22 cellular contexts compared by ENCODE assay signal in genomic region chr15:70659662-70660061, GRCh38.
DNase-seq lines count a peak whose midpoint lies in the region; ATAC-seq, FAIRE-seq and TF ChIP-seq lines count a peak whose summit lies in the region.
"Had no signal": no experiment of that assay in that cellular context is flagged by ENCODE, and none has a peak within 500 bp of the region (broad histone marks: within the 10 kb centered on the region; RNA-seq: fewer than 3 reads in every experiment).

No MANE protein-coding gene starts in this region.

- H2BK15ac ChIP-seq in IMR-90 (ENCODE audit: low read depth, low read length), result no peak overlapping the region

- CTCF ChIA-PET in A549 (lab: Yijun Ruan, JAX), result interaction anchor here (0.6 to 0.9 kb wide), 4 partner anchors 20 to 192 kb away, joined by 3 to 5 read pairs (median 4); no protein-coding TSS in a partner anchor
- CTCF ChIA-PET in IMR-90 (lab: Yijun Ruan, JAX), result no interaction called here
- CTCF ChIA-PET in A673 (lab: Charles Lee), result no interaction called here

- peaks cover 12% of the 10 kb centered on the region; the same call in 1 of the 2 replicates for H4K20me1 ChIP-seq in IMR-90 (ENCODE audit: insufficient read depth, low read length)
- H4K20me1 ChIP-seq in neural cell (ENCODE audit: insufficient read depth), result no peaks in the 10 kb centered on the region
- H4K20me1 ChIP-seq: BLaER1 treated with 17β-estradiol and CSF1 and Interleukin-3, amounts not matched to agents 10 nM and 100 nM had no signal

- H3K4me1 ChIP-seq in A549 (no peaks in the 10 kb centered on the region), IMR-90 (ENCODE audit: control insufficient read depth, insufficient read depth, low read length) (peaks cover 2% of the 10 kb centered on the region; the same call in 1 of the 2 replicates), A673 (ENCODE audit: insufficient read depth, low read length, poor library complexity, severe bottlenecking) (no peaks in the 10 kb centered on the region)
- H3K4me1 ChIP-seq: BLaER1 treated with 17β-estradiol and CSF1 and Interleukin-3, amounts not matched to agents 10 nM and 100 nM had no signal

- H3K4me1 Mint-ChIP-seq in activated CD4-positive, alpha-beta T cell treated with anti-CD3 and anti-CD28 coated beads, Interleukin-2, amount 10 ng/mL, durations not matched to agents 24 days and 14 days, result peaks cover 6% of the 10 kb centered on the region
- H3K4me1 Mint-ChIP-seq: B cell had no signal

- no peak overlapping the region for H4K91ac ChIP-seq in IMR-90 (ENCODE audit: insufficient read depth, low read depth, low read length)

- H3K27me3 ChIP-seq in IMR-90 (ENCODE audit: control insufficient read depth, insufficient read depth, low read length) (no peaks in the 10 kb centered on the region), neural cell (ENCODE audit: insufficient read depth, low read depth, low read length) (no peaks in the 10 kb centered on the region), A673 (replicated peaks; ENCODE audit: insufficient read depth, low read depth, low read length, poor library complexity) (no peaks in the 10 kb centered on the region)
- H3K27me3 ChIP-seq: BLaER1 treated with 17β-estradiol and CSF1 and Interleukin-3, amounts not matched to agents 10 nM and 100 nM had no signal

- H3K36me3 ChIP-seq in IMR-90 (ENCODE audit: control insufficient read depth, insufficient read depth, low read length) (peaks cover 12% of the 10 kb centered on the region), neural cell (ENCODE audit: insufficient read depth, low read length) (no peaks in the 10 kb centered on the region), A673 (ENCODE audit: insufficient read depth, low read length, poor library complexity, severe bottlenecking) (no peaks in the 10 kb centered on the region)
- H3K36me3 ChIP-seq: BLaER1 treated with 17β-estradiol and CSF1 and Interleukin-3, amounts not matched to agents 10 nM and 100 nM had no signal

- DNase-seq in activated CD4-positive, alpha-beta T cell treated with anti-CD3 and anti-CD28 coated beads, Interleukin-2, amount 10 ng/mL, durations not matched to agents 24 days and 14 days, result peak; percentile 24
- no peak for DNase-seq in activated CD4-positive, alpha-beta T cell treated with anti-CD3 and anti-CD28 coated beads for 4 hours
- DNase-seq in A549 (ENCODE audit: low read depth in 1 of 2, low spot score in 1 of 2) (no peak), IMR-90 (no peak), A673 (ENCODE audit: low spot score) (no peak)
- DNase-seq: AML-193; Caco-2; Calu3; CD4-positive, alpha-beta T cell; CD8-positive, alpha-beta T cell; DMS79 treated with DMSO at 0.1 percent for 48 hours; GF-D8 had no signal

- H2BK120ac ChIP-seq in IMR-90 (ENCODE audit: low read depth, low read length), result no peak overlapping the region

- FAIRE-seq in A549 (lab: Jason Lieb, UNC), result peak; percentile 59
- FAIRE-seq: D721Med, GM12891, GM19239 had no signal

- no peaks in the 10 kb centered on the region for H3K9me2 ChIP-seq in neural cell (ENCODE audit: insufficient read depth, low read length)

- TF ChIP-seq CTCF in A549 (IDR thresholded peaks at IDR 0.05) (no peak), IMR-90 (conservative IDR thresholded peaks at IDR 0.05; ENCODE audit: low read depth, low read length) (no peak), neural cell (IDR thresholded peaks at IDR 0.05; ENCODE audit: poor library complexity, severe bottlenecking) (no peak), A673 (conservative IDR thresholded peaks at IDR 0.05; ENCODE audit: low read depth, low read length) (no peak)

- H3K79me1 ChIP-seq in IMR-90 (ENCODE audit: low read depth in 1 of 2, low read length in 2 of 2), result peaks cover 13 to 23% of the 10 kb centered on the region in 2 experiments

- peak overlapping the region; percentile 28; the same call in 1 of the 2 replicates for H3K23ac ChIP-seq in IMR-90 (ENCODE audit: low read depth, low read length)

- H3K4me3 ChIP-seq in A549 (no peak overlapping the region), IMR-90 (ENCODE audit: insufficient read depth, low read depth, low read length) (no peak overlapping the region), neural cell (ENCODE audit: low read length) (no peak overlapping the region), A673 (ENCODE audit: low read depth, low read length, poor library complexity, severe bottlenecking) (no peak overlapping the region)
- H3K4me3 ChIP-seq: BLaER1 treated with 17β-estradiol and CSF1 and Interleukin-3, amounts not matched to agents 10 nM and 100 nM had no signal

- intact Hi-C loops in activated CD4-positive, alpha-beta T cell treated with anti-CD3 and anti-CD28 coated beads, Interleukin-2, amount 10 ng/mL, durations not matched to agents 24 days and 14 days (cut with micrococcal nuclease), result no loop called here
- intact Hi-C loops in IMR-90 (cut with micrococcal nuclease), result no loop called here
- intact Hi-C loops in A673 (cut with micrococcal nuclease; ENCODE audit: unreplicated experiment), result no loop called here

- no peak overlapping the region for H3K9ac ChIP-seq in IMR-90 (ENCODE audit: low read depth, low read length)
- no peak overlapping the region for H3K9ac ChIP-seq in neural cell (ENCODE audit: low read length)
- H3K9ac ChIP-seq: BLaER1 treated with 17β-estradiol and CSF1 and Interleukin-3, amounts not matched to agents 10 nM and 100 nM had no signal

- no peak for TF ChIP-seq RAD21 in A549 (conservative IDR thresholded peaks at IDR 0.05 in 1 of 2, IDR thresholded peaks at IDR 0.05 in 1 of 2)
- TF ChIP-seq RAD21 in IMR-90 (IDR thresholded peaks at IDR 0.05; ENCODE audit: low read length), result no peak
- no peak for TF ChIP-seq RAD21 in neural cell (conservative IDR thresholded peaks at IDR 0.05)

- no peak overlapping the region; the same call in 1 of the 2 replicates for H3K14ac ChIP-seq in IMR-90 (replicated peaks; ENCODE audit: low read depth, low read length)

- no peaks in the 10 kb centered on the region for H3F3A ChIP-seq in neural cell (ENCODE audit: insufficient read depth, low read length, poor library complexity, severe bottlenecking)

- TF ChIP-seq EP300 in A549 (IDR thresholded peaks at IDR 0.05) (no peak), neural cell (conservative IDR thresholded peaks at IDR 0.05; ENCODE audit: poor library complexity, severe bottlenecking) (peak; percentile 85)

- H3K56ac ChIP-seq in IMR-90 (ENCODE audit: extremely low read depth, insufficient read depth, low read length), result no peak overlapping the region

- BruUV-seq in IMR-90 (replicated peaks; lab: Mats Ljungman, UMichigan), result no TSS peak
- no TSS peak for BruUV-seq in A673 (replicated peaks; lab: Mats Ljungman, UMichigan)

- no peaks in the 10 kb centered on the region for H3K36me3 Mint-ChIP-seq in activated CD4-positive, alpha-beta T cell treated with anti-CD3 and anti-CD28 coated beads, Interleukin-2, amount 10 ng/mL, durations not matched to agents 24 days and 14 days (ENCODE audit: low read depth)
- H3K36me3 Mint-ChIP-seq: CD8-positive, alpha-beta T cell had no signal

- H4K8ac ChIP-seq in IMR-90 (ENCODE audit: low read depth in 2 of 2, low read length in 2 of 2), result no peak overlapping the region

- POLR2A ChIA-PET in A549 (lab: Yijun Ruan, JAX), result no interaction called here
- POLR2A ChIA-PET in IMR-90 (lab: Charles Lee; ENCODE audit: unreplicated experiment), result no interaction called here
- POLR2A ChIA-PET in A673 (lab: Charles Lee; ENCODE audit: low non-redundant PET), result no interaction called here

- no peak overlapping the region for H3K27ac Mint-ChIP-seq in activated CD4-positive, alpha-beta T cell treated with anti-CD3 and anti-CD28 coated beads, Interleukin-2, amount 10 ng/mL, durations not matched to agents 24 days and 14 days
- H3K27ac Mint-ChIP-seq: B cell; CD4-positive, alpha-beta T cell; CD8-positive, alpha-beta T cell had no signal

- dilution Hi-C loops in IMR-90 (cut with HindIII; ENCODE audit: low sequenced_read_pairs, unreplicated experiment), result no loop called here

- in situ Hi-C loops in IMR-90 (cut with MboI; ENCODE audit: low sequenced_read_pairs), result no loop called here

- H3K18ac ChIP-seq in IMR-90 (ENCODE audit: low read depth, low read length), result no peak overlapping the region

- H2AK9ac ChIP-seq in IMR-90 (replicated peaks; ENCODE audit: low read depth, low read length, poor library complexity), result no peak overlapping the region

- no peak overlapping the region for H2BK5ac ChIP-seq in IMR-90 (ENCODE audit: low read depth, low read length, poor library complexity, severe bottlenecking)

- no peak overlapping the region for H2BK20ac ChIP-seq in IMR-90 (ENCODE audit: low read depth, low read length)

- H3K79me2 ChIP-seq in neural cell (replicated peaks; ENCODE audit: insufficient read depth, low read length), result no peaks in the 10 kb centered on the region

- H3K4me2 ChIP-seq in A549 (no peak overlapping the region), IMR-90 (ENCODE audit: low read depth, low read length) (no peak overlapping the region), neural cell (ENCODE audit: low read length) (no peak overlapping the region)
- H3K4me2 ChIP-seq: BLaER1 treated with 17β-estradiol and CSF1 and Interleukin-3, amounts not matched to agents 10 nM and 100 nM had no signal

- no peak overlapping the region for H4K5ac ChIP-seq in IMR-90 (ENCODE audit: low read depth, low read length)

- H3K9me3 Mint-ChIP-seq in activated CD4-positive, alpha-beta T cell treated with anti-CD3 and anti-CD28 coated beads, Interleukin-2, amount 10 ng/mL, durations not matched to agents 24 days and 14 days, result no peaks in the 10 kb centered on the region
- H3K9me3 Mint-ChIP-seq: CD4-positive, alpha-beta T cell; CD8-positive, alpha-beta T cell had no signal

- H3K27me3 Mint-ChIP-seq in activated CD4-positive, alpha-beta T cell treated with anti-CD3 and anti-CD28 coated beads, Interleukin-2, amount 10 ng/mL, durations not matched to agents 24 days and 14 days, result peaks cover 9% of the 10 kb centered on the region
- H3K27me3 Mint-ChIP-seq: CD4-positive, alpha-beta T cell had no signal

- H2AK5ac ChIP-seq in IMR-90 (ENCODE audit: low read depth, low read length), result no peak overlapping the region; the same call in 1 of the 2 replicates

- no peak overlapping the region for H3K4ac ChIP-seq in IMR-90 (ENCODE audit: low read depth, low read length)

- TF ChIP-seq POLR2A in A549 (IDR thresholded peaks at IDR 0.05; ENCODE audit: low read length) (no peak), IMR-90 (IDR thresholded peaks at IDR 0.05; ENCODE audit: low read depth, low read length) (no peak)

- H2AFZ ChIP-seq in IMR-90 (replicated peaks; ENCODE audit: low read length, poor library complexity) (no peak overlapping the region), neural cell (ENCODE audit: low read depth, low read length) (no peak overlapping the region)

- peaks cover 5% of the 10 kb centered on the region for H3K9me1 ChIP-seq in IMR-90 (ENCODE audit: insufficient read depth, low read length)

- ATAC-seq in A549 (no peak), IMR-90 (ENCODE audit: low read depth) (no peak), HG03025 (IDR thresholded peaks at IDR 0.05; ENCODE audit: low FRiP score, unreplicated experiment) (no peak), GM21515 (IDR thresholded peaks at IDR 0.05; ENCODE audit: unreplicated experiment) (no peak)
- ATAC-seq: CD8-positive, alpha-beta T cell had no signal

- no peaks in the 10 kb centered on the region for H3K9me3 ChIP-seq in A549
- H3K9me3 ChIP-seq in IMR-90 (ENCODE audit: control insufficient read depth, insufficient read depth, low read length), result no peaks in the 10 kb centered on the region
- no peaks in the 10 kb centered on the region for H3K9me3 ChIP-seq in neural cell (ENCODE audit: low read length)
- no peaks in the 10 kb centered on the region for H3K9me3 ChIP-seq in A673 (ENCODE audit: low read depth, low read length, poor library complexity, severe bottlenecking)
- H3K9me3 ChIP-seq: BLaER1 treated with 17β-estradiol and CSF1 and Interleukin-3, amounts not matched to agents 10 nM and 100 nM; Caco-2 had no signal

- H3K27ac ChIP-seq in A549, result no peak overlapping the region
- no peak overlapping the region for H3K27ac ChIP-seq in IMR-90 (ENCODE audit: insufficient read depth, low read length)
- no peak overlapping the region for H3K27ac ChIP-seq in neural cell (ENCODE audit: low read length)
- no peak overlapping the region for H3K27ac ChIP-seq in A673 (ENCODE audit: low read depth, low read length, poor library complexity, severe bottlenecking)
- H3K27ac ChIP-seq: 22Rv1; BLaER1 treated with 17β-estradiol and CSF1 and Interleukin-3, amounts not matched to agents 10 nM and 100 nM; C4-2B had no signal

- WGBS in A549 (ENCODE audit: missing lambda C conversion rate), result 94% methylated on average over 3 of the region's 3 CpGs
- WGBS in IMR-90 (ENCODE audit: extremely low coverage in 2 of 2, insufficient read length in 1 of 2), 2 experiments, result no CpG with 5 or more reads among the region's 3 CpGs

- no peak overlapping the region for H3K4me3 Mint-ChIP-seq in activated CD4-positive, alpha-beta T cell treated with anti-CD3 and anti-CD28 coated beads, Interleukin-2, amount 10 ng/mL, durations not matched to agents 24 days and 14 days
- H3K4me3 Mint-ChIP-seq: B cell; CD4-positive, alpha-beta T cell; CD8-positive, alpha-beta T cell had no signal
